Comparison of ENCODE assay signal across 18 cellular contexts in the genomic region with DNA sequence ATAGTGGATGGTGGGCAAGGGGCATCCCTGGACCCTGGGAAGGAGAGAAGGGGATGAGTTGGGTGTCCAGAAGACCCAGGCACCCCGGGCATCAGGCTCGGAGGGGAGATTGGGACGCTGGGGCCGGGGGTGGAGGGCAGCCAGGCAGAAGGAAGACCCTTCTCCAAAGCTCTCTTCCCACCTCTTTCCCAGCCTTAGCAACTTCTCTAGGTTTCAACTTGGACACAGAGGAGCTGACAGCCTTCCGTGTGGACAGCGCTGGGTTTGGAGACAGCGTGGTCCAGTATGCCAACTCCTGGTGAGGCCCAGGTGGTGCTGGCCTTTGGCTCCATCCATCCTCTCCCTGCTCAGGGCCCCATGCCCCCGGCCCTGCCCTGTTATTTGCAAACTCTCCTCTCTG. TPM values are rescaled to one million over a fixed set of nuclear protein-coding genes. Genes with fewer than 3 reads are reported as not detected.
DNase-seq lines count a peak whose midpoint lies in the region; ATAC-seq and TF ChIP-seq lines count a peak whose summit lies in the region.
"Had no signal": no experiment of that assay in that cellular context is flagged by ENCODE, and none has a peak within 500 bp of the region (broad histone marks: within the 10 kb centered on the region; RNA-seq: fewer than 3 reads in every experiment).

No MANE protein-coding gene starts in this region.

- H3K4me1 ChIP-seq in CD4-positive, alpha-beta memory T cell (ENCODE audit: insufficient read depth, low read length) = peaks cover 16% of the 10 kb centered on the region
- H3K4me1 ChIP-seq in BE2C = no peaks in the 10 kb centered on the region

- no peaks in the 10 kb centered on the region for H3K9me3 Mint-ChIP-seq in activated CD4-positive, alpha-beta T cell treated with anti-CD3 and anti-CD28 coated beads, Interleukin-2, amount 10 ng/mL, durations not matched to agents 7 days and 5 days
- H3K9me3 Mint-ChIP-seq in dendritic cell treated with granulocyte-macrophage colony-stimulating factor and Interleukin-4, amounts not matched to agents 40 ng/mL and 50 ng/mL, for 4 days = no peaks in the 10 kb centered on the region
- no peaks in the 10 kb centered on the region for H3K9me3 Mint-ChIP-seq in stimulated activated effector memory CD8-positive, alpha-beta T cell treated with anti-CD3 and anti-CD28 coated beads, Interleukin-12 subunit alpha, Interleukin-12 subunit beta, amount 100 ng/mL, for 72 hours
- H3K9me3 Mint-ChIP-seq in CD4-positive, alpha-beta memory T cell = no peaks in the 10 kb centered on the region

- ATAC-seq in stimulated activated effector memory CD8-positive, alpha-beta T cell treated with anti-CD3 and anti-CD28 coated beads, Interleukin-12 subunit alpha, Interleukin-12 subunit beta, amount 100 ng/mL, for 72 hours = no peak
- no peak for ATAC-seq in GM18861 (IDR thresholded peaks at IDR 0.05; ENCODE audit: unreplicated experiment)

- intact Hi-C loops in dendritic cell treated with granulocyte-macrophage colony-stimulating factor and Interleukin-4, amounts not matched to agents 40 ng/mL and 50 ng/mL, for 4 days (cut with micrococcal nuclease) = loop anchor here (5.0 to 10.0 kb wide), 3 partner anchors 33 to 228 kb away; a partner anchor contains a TSS
- intact Hi-C loops in CD4-positive, alpha-beta memory T cell (cut with micrococcal nuclease) = no loop called here

- H3K27me3 ChIP-seq in HL-60 (ENCODE audit: insufficient read depth, poor library complexity, severe bottlenecking) (no peaks in the 10 kb centered on the region), BE2C (no peaks in the 10 kb centered on the region)
- H3K27me3 ChIP-seq in CD4-positive, alpha-beta memory T cell (ENCODE audit: insufficient read depth, low read length) = no peaks in the 10 kb centered on the region

- POLR2A ChIA-PET in activated CD4-positive, alpha-beta T cell treated with anti-CD3 and anti-CD28 coated beads, Interleukin-2, amount 10 ng/mL, durations not matched to agents 7 days and 5 days (lab: Charles Lee) = no interaction called here
- POLR2A ChIA-PET in CD4-positive, alpha-beta memory T cell (lab: Charles Lee; ENCODE audit: partially characterized antibody) = no interaction called here

- H3K4me3 ChIP-seq in HL-60 (replicated peaks; ENCODE audit: insufficient read depth, low read length) = peak overlapping the region; percentile 35
- no peak overlapping the region for H3K4me3 ChIP-seq in CD4-positive, alpha-beta memory T cell (ENCODE audit: low read length in 2 of 2)
- H3K4me3 ChIP-seq in BE2C (ENCODE audit: low read depth, low read length) = no peak overlapping the region

- H3K4me1 Mint-ChIP-seq in activated CD4-positive, alpha-beta T cell treated with anti-CD3 and anti-CD28 coated beads, Interleukin-2, amount 10 ng/mL, durations not matched to agents 7 days and 5 days = peaks cover 52% of the 10 kb centered on the region
- H3K4me1 Mint-ChIP-seq in dendritic cell treated with granulocyte-macrophage colony-stimulating factor and Interleukin-4, amounts not matched to agents 40 ng/mL and 50 ng/mL, for 4 days (ENCODE audit: low read depth) = peaks cover 92% of the 10 kb centered on the region
- H3K4me1 Mint-ChIP-seq in stimulated activated effector memory CD8-positive, alpha-beta T cell treated with anti-CD3 and anti-CD28 coated beads, Interleukin-12 subunit alpha, Interleukin-12 subunit beta, amount 100 ng/mL, for 72 hours = peaks cover 73% of the 10 kb centered on the region
- peaks cover 9 to 20% (median 11%) of the 10 kb centered on the region in 4 donors for H3K4me1 Mint-ChIP-seq in CD4-positive, alpha-beta memory T cell

- no peaks in the 10 kb centered on the region for H3K9me3 ChIP-seq in CD4-positive, alpha-beta memory T cell (ENCODE audit: control insufficient read depth in 1 of 2, low read length in 2 of 2)
- H3K9me3 ChIP-seq in BE2C = no peaks in the 10 kb centered on the region; the same call in 1 of the 2 replicates

- TF ChIP-seq CTCF in HL-60 (IDR thresholded peaks at IDR 0.05; ENCODE audit: insufficient read depth, low read length) = no peak
- TF ChIP-seq CTCF in BE2C (IDR thresholded peaks at IDR 0.05; ENCODE audit: low read depth, low read length) = no peak

- H3K27ac Mint-ChIP-seq in activated CD4-positive, alpha-beta T cell treated with anti-CD3 and anti-CD28 coated beads, Interleukin-2, amount 10 ng/mL, durations not matched to agents 7 days and 5 days = peak overlapping the region; percentile 94
- peak overlapping the region; percentile 97 for H3K27ac Mint-ChIP-seq in dendritic cell treated with granulocyte-macrophage colony-stimulating factor and Interleukin-4, amounts not matched to agents 40 ng/mL and 50 ng/mL, for 4 days
- H3K27ac Mint-ChIP-seq in stimulated activated effector memory CD8-positive, alpha-beta T cell treated with anti-CD3 and anti-CD28 coated beads, Interleukin-12 subunit alpha, Interleukin-12 subunit beta, amount 100 ng/mL, for 72 hours = peak overlapping the region; percentile 91
- H3K27ac Mint-ChIP-seq in CD4-positive, alpha-beta memory T cell = peak overlapping the region in 2 of 7 donors; percentile 42 to 61

- no peak overlapping the region for H3K27ac ChIP-seq in HL-60 (replicated peaks)
- no peak overlapping the region for H3K27ac ChIP-seq in CD4-positive, alpha-beta memory T cell (ENCODE audit: low read depth, low read length)
- H3K27ac ChIP-seq: WERI-Rb-1 had no signal

- H3K4me3 Mint-ChIP-seq in activated CD4-positive, alpha-beta T cell treated with anti-CD3 and anti-CD28 coated beads, Interleukin-2, amount 10 ng/mL, durations not matched to agents 7 days and 5 days = no peak overlapping the region
- H3K4me3 Mint-ChIP-seq in dendritic cell treated with granulocyte-macrophage colony-stimulating factor and Interleukin-4, amounts not matched to agents 40 ng/mL and 50 ng/mL, for 4 days = peak overlapping the region; percentile 96
- peak overlapping the region; percentile 87 for H3K4me3 Mint-ChIP-seq in stimulated activated effector memory CD8-positive, alpha-beta T cell treated with anti-CD3 and anti-CD28 coated beads, Interleukin-12 subunit alpha, Interleukin-12 subunit beta, amount 100 ng/mL, for 72 hours
- H3K4me3 Mint-ChIP-seq in CD4-positive, alpha-beta memory T cell = no peak overlapping the region

- no peaks in the 10 kb centered on the region for H3K36me3 Mint-ChIP-seq in activated CD4-positive, alpha-beta T cell treated with anti-CD3 and anti-CD28 coated beads, Interleukin-2, amount 10 ng/mL, durations not matched to agents 7 days and 5 days (ENCODE audit: low read depth)
- peaks cover 59% of the 10 kb centered on the region for H3K36me3 Mint-ChIP-seq in dendritic cell treated with granulocyte-macrophage colony-stimulating factor and Interleukin-4, amounts not matched to agents 40 ng/mL and 50 ng/mL, for 4 days (ENCODE audit: low read depth)
- peaks cover 23% of the 10 kb centered on the region for H3K36me3 Mint-ChIP-seq in stimulated activated effector memory CD8-positive, alpha-beta T cell treated with anti-CD3 and anti-CD28 coated beads, Interleukin-12 subunit alpha, Interleukin-12 subunit beta, amount 100 ng/mL, for 72 hours
- no peaks in the 10 kb centered on the region for H3K36me3 Mint-ChIP-seq in CD4-positive, alpha-beta memory T cell

- H3K27me3 Mint-ChIP-seq in activated CD4-positive, alpha-beta T cell treated with anti-CD3 and anti-CD28 coated beads, Interleukin-2, amount 10 ng/mL, durations not matched to agents 7 days and 5 days = no peaks in the 10 kb centered on the region
- no peaks in the 10 kb centered on the region for H3K27me3 Mint-ChIP-seq in dendritic cell treated with granulocyte-macrophage colony-stimulating factor and Interleukin-4, amounts not matched to agents 40 ng/mL and 50 ng/mL, for 4 days
- peaks cover 3 to 6% of the 10 kb centered on the region in 2 donors for H3K27me3 Mint-ChIP-seq in CD4-positive, alpha-beta memory T cell

- no peaks in the 10 kb centered on the region for H3K36me3 ChIP-seq in CD4-positive, alpha-beta memory T cell (ENCODE audit: insufficient read depth, low read length)
- no peaks in the 10 kb centered on the region for H3K36me3 ChIP-seq in BE2C
- H3K36me3 ChIP-seq: WERI-Rb-1 had no signal

- DNase-seq in activated CD4-positive, alpha-beta T cell treated with anti-CD3 and anti-CD28 coated beads, Interleukin-2, amount 10 ng/mL, durations not matched to agents 7 days and 5 days = no peak
- DNase-seq in activated CD4-positive, alpha-beta T cell treated with anti-CD3 and anti-CD28 coated beads, Interleukin-2, amount 50 U/mL, for 48 hours = no peak
- no peak for DNase-seq in HL-60 (ENCODE audit: low read depth in 1 of 2, low spot score in 1 of 2)
- no peak for DNase-seq in stimulated activated effector memory CD8-positive, alpha-beta T cell treated with anti-CD3 and anti-CD28 coated beads, Interleukin-12 subunit alpha, Interleukin-12 subunit beta, amount 100 ng/mL, for 72 hours (ENCODE audit: low spot score in 2 of 2)
- DNase-seq in CD4-positive, alpha-beta memory T cell = no peak
- DNase-seq in BE2C = no peak
- DNase-seq: amniotic stem cell, cerebellar nuclear complex, left cardiac atrium, NCI-H1105, NCI-H2171 treated with DMSO at 0.1 percent for 48 hours, small intestine, WERI-Rb-1 had no signal

- CTCF ChIA-PET in activated CD4-positive, alpha-beta T cell treated with anti-CD3 and anti-CD28 coated beads, Interleukin-2, amount 10 ng/mL, durations not matched to agents 7 days and 5 days (lab: Charles Lee) = interaction anchor here (0.6 kb wide), 1 partner anchor 89 kb away, joined by 3 read pairs; no protein-coding TSS in a partner anchor
- CTCF ChIA-PET in CD4-positive, alpha-beta memory T cell (lab: Charles Lee; ENCODE audit: partially characterized antibody) = no interaction called here

RNA-seq across cellular contexts. Expression of a gene that starts 0.7 kb away (rescaled TPM):
- total RNA-seq in activated CD4-positive, alpha-beta T cell treated with anti-CD3 and anti-CD28 coated beads, Interleukin-2, amount 10 ng/mL, durations not matched to agents 7 days and 5 days = 1 to 10 TPM; 2.9 to 3.1 TPM
- total RNA-seq in CD4-positive, alpha-beta memory T cell = 1 to 10 TPM; 4.6 to 6.3 TPM
- under 1 TPM in 1 of 2 donors, not detected in 1; 0.09 TPM for polyA plus RNA-seq in CD4-positive, alpha-beta memory T cell
- not detected for polyA plus RNA-seq in BE2C (2012; ENCODE audit: insufficient read depth, insufficient read length, low read depth)
- total RNA-seq: A673, RPMI7951 had no signal

RNA-seq across cellular contexts. Expression of a gene that starts 37.4 kb away (rescaled TPM):
- total RNA-seq in activated CD4-positive, alpha-beta T cell treated with anti-CD3 and anti-CD28 coated beads, Interleukin-2, amount 10 ng/mL, durations not matched to agents 7 days and 5 days = not detected
- total RNA-seq in CD4-positive, alpha-beta memory T cell = not detected
- polyA plus RNA-seq in CD4-positive, alpha-beta memory T cell = under 1 TPM in 1 of 2 donors, not detected in 1; 0.07 TPM
- polyA plus RNA-seq in BE2C (2012; ENCODE audit: insufficient read depth, insufficient read length, low read depth) = not detected
- total RNA-seq: A673, RPMI7951, ureter had no signal

Comparison
In these comparisons a context has a peak if more than half of its experiments do, and no peak if none do; other contexts are left out.
1. H3K4me3 Mint-ChIP-seq: peak in dendritic cell treated with granulocyte-macrophage colony-stimulating factor and Interleukin-4, amounts not matched to agents 40 ng/mL and 50 ng/mL, for 4 days (single experiment) and stimulated activated effector memory CD8-positive, alpha-beta T cell treated with anti-CD3 and anti-CD28 coated beads, Interleukin-12 subunit alpha, Interleukin-12 subunit beta, amount 100 ng/mL, for 72 hours (single experiment); none in activated CD4-positive, alpha-beta T cell treated with anti-CD3 and anti-CD28 coated beads, Interleukin-2, amount 10 ng/mL, durations not matched to agents 7 days and 5 days (single experiment) and CD4-positive, alpha-beta memory T cell (0 of 8).